ENCODE assay signal across 8 cellular contexts in the genomic region with DNA sequence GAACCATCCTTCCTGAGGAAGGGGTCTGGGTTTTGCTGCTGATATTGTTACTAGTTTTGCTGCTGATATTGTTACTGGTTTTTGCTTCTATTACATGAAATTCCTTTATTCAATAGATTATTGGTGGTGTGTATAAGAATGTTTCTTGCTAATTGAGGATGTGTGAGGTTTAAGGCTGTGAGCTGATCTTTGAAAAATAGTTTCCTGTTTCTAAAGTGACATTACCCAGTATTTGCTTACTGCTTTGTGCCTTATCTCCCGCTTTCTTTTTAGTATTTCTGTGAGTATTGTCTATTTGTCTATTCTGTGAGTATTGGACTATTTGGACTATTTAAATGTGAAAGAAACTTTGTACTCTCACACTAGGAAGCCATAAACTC. TPM values are rescaled to one million over a fixed set of nuclear protein-coding genes. Genes with fewer than 3 reads are reported as not detected.
DNase-seq lines count a peak whose midpoint lies in the region; ATAC-seq, FAIRE-seq and TF ChIP-seq lines count a peak whose summit lies in the region.

No MANE protein-coding gene starts in this region.

- TF ChIP-seq CTCF in CD14-positive monocyte (IDR thresholded peaks at IDR 0.05) (no peak), epithelial cell of proximal tubule (conservative IDR thresholded peaks at IDR 0.05; ENCODE audit: low read depth, low read length) (no peak), pancreas (IDR thresholded peaks at IDR 0.05) (no peak), GM10248 (IDR thresholded peaks at IDR 0.05; ENCODE audit: control extremely low read depth, extremely low read depth, low read depth, missing control alignments) (no peak), GM13976 (IDR thresholded peaks at IDR 0.05; ENCODE audit: borderline replicate concordance, control extremely low read depth, extremely low read depth, insufficient read depth, missing control alignments) (no peak)

- peaks cover 62% of the 10 kb centered on the region for H3K4me1 Mint-ChIP-seq in CD14-positive monocyte

- no peak for DNase-seq in CD14-positive monocyte (ENCODE audit: low spot score)
- no peak for DNase-seq in SK-N-MC (ENCODE audit: low read depth, low spot score)
- DNase-seq in epithelial cell of proximal tubule (ENCODE audit: low read depth), result no peak
- DNase-seq in pancreas, result no peak
- DNase-seq in GM10248 (ENCODE audit: extremely low spot score), result no peak
- DNase-seq in mesenteric fat pad (ENCODE audit: low spot score), result no peak
- no peak for DNase-seq in GM13976 (ENCODE audit: low spot score)
- DNase-seq in anterior cingulate cortex (lab: John Stamatoyannopoulos, UW), result no peak

- FAIRE-seq in pancreas (lab: Jason Lieb, UNC), result no peak

- H3K27ac Mint-ChIP-seq in CD14-positive monocyte, result peak overlapping the region; percentile 98 to 100 (median 99)

- H3K9me3 ChIP-seq in SK-N-MC (ENCODE audit: low read depth, low read length) (no peaks in the 10 kb centered on the region), pancreas (no peaks in the 10 kb centered on the region)

- 6 to 10% methylated on average over 1 of the region's 1 CpG for whole genome bisulfite sequencing in pancreas, 2 donors

- H3K27me3 Mint-ChIP-seq in CD14-positive monocyte (ENCODE audit: low read depth in 3 of 3), result peaks cover 0 to 7% (median 6%) of the 10 kb centered on the region in 3 donors

- POLR2A ChIA-PET in GM10248 (lab: Yijun Ruan, JAX), result no interaction called here

- H3K36me3 Mint-ChIP-seq in CD14-positive monocyte, result peaks cover 21 to 27% of the 10 kb centered on the region in 2 donors

- peaks cover 19 to 55% (median 27%) of the 10 kb centered on the region in 3 donors for H3K4me1 ChIP-seq in pancreas

- peak overlapping the region; percentile 83 for H3K9ac ChIP-seq in SK-N-MC (ENCODE audit: insufficient read length)

- in situ Hi-C loops in GM13976 (cut with MboI; ENCODE audit: low sequenced_read_pairs, unreplicated experiment), result no loop called here

- H3K36me3 ChIP-seq in SK-N-MC (ENCODE audit: insufficient read depth, low read length) (no peaks in the 10 kb centered on the region), pancreas (no peaks in the 10 kb centered on the region)

- H3K4me3 ChIP-seq in SK-N-MC (peak overlapping the region; percentile 83), epithelial cell of proximal tubule (ENCODE audit: low read depth, low read length) (peak overlapping the region; percentile 44), pancreas (peak overlapping the region in 2 of 4 donors; percentile 13 to 40)

- ATAC-seq in pancreas, result no peak

- no peaks in the 10 kb centered on the region for H3K9me3 Mint-ChIP-seq in CD14-positive monocyte

- H3K4me3 Mint-ChIP-seq in CD14-positive monocyte, result peak overlapping the region; percentile 99 to 100

- no peaks in the 10 kb centered on the region for H3K27me3 ChIP-seq in pancreas

- H3K27ac ChIP-seq in SK-N-MC (peak overlapping the region; percentile 98), pancreas (peak overlapping the region; percentile 52 to 94 (median 67))

- intact Hi-C loops in CD14-positive monocyte (cut with micrococcal nuclease) (loop anchor here (2.0 kb wide), 1 partner anchor 16 kb away; no protein-coding TSS in a partner anchor), pancreas (cut with DNase I) (no loop called here)

- CTCF ChIA-PET in GM10248 (lab: Yijun Ruan, JAX), result interaction anchor here (1.0 to 2.8 kb wide), 8 partner anchors 10 to 310 kb away, joined by 3 to 18 read pairs (median 5); no protein-coding TSS in a partner anchor

RNA-seq across cellular contexts. Expression of a gene that starts 38.2 kb away (rescaled TPM):
- polyA plus RNA-seq in CD14-positive monocyte (not detected), pancreas (under 1 TPM; 0.38 to 0.73 TPM)
- total RNA-seq in epithelial cell of proximal tubule (not detected in 2 replicates), pancreas (under 1 TPM in 4 of 6 donors, not detected in 2; 0.09 to 0.39 (median 0.23) TPM), mesenteric fat pad (1.0 TPM)

Comparison
In these comparisons a context has a peak if more than half of its experiments do, and no peak if none do; other contexts are left out.
1. intact Hi-C loops: an anchor here in CD14-positive monocyte (2.0 kb wide); none called in pancreas.